12 cellular contexts compared by ENCODE assay signal in genomic region chr1:87805661-87806376, GRCh38.
DNase-seq lines count a peak whose midpoint lies in the region; ATAC-seq and TF ChIP-seq lines count a peak whose summit lies in the region.
"Had no signal": no experiment of that assay in that cellular context is flagged by ENCODE, and none has a peak within 500 bp of the region (broad histone marks: within the 10 kb centered on the region; RNA-seq: fewer than 3 reads in every experiment).

No MANE protein-coding gene starts in this region.

- POLR2A ChIA-PET in AG04450 (lab: Yijun Ruan, JAX): no interaction called here

- H3K4me1 Mint-ChIP-seq in activated T-cell treated with anti-CD3 and anti-CD28 coated beads, Interleukin-2, amount 50 U/mL, for 72 hours (ENCODE audit: low read depth): no peaks in the 10 kb centered on the region

- H3K36me3 ChIP-seq in mucosa of stomach (ENCODE audit: control insufficient read depth, insufficient read depth, low read length): no peaks in the 10 kb centered on the region
- H3K36me3 ChIP-seq: BLaER1 had no signal

- peak overlapping the region; percentile 25 for H3K4me3 ChIP-seq in AG04450 (ENCODE audit: low read depth, low read length)
- peak overlapping the region; percentile 32 for H3K4me3 ChIP-seq in coronary artery
- H3K4me3 ChIP-seq in mucosa of stomach (ENCODE audit: low read length): peak overlapping the region; percentile 0
- H3K4me3 ChIP-seq: BLaER1 had no signal

- H3K36me3 Mint-ChIP-seq in activated T-cell treated with anti-CD3 and anti-CD28 coated beads, Interleukin-2, amount 50 U/mL, for 72 hours (ENCODE audit: insufficient read depth in 2 of 2): no peaks in the 10 kb centered on the region

- no peak overlapping the region for H3K27ac Mint-ChIP-seq in activated T-cell treated with anti-CD3 and anti-CD28 coated beads, Interleukin-2, amount 50 U/mL, for 72 hours
- H3K27ac Mint-ChIP-seq: activated CD8-positive, alpha-beta T cell treated with anti-CD3 and anti-CD28 coated beads, Interleukin-2, amount 10 ng/mL, durations not matched to agents 7 days and 5 days had no signal

- DNase-seq in AG04450 (ENCODE audit: low read depth, low spot score) (peak; percentile 50), LHCN-M2 (ENCODE audit: low read depth) (peak; percentile 20), coronary artery (ENCODE audit: low spot score) (no peak), SKM-1 treated with dmso at 0.1 percent for 144 hours (lab: John Stamatoyannopoulos, UW; ENCODE audit: unreplicated experiment) (no peak), COLO829 (ENCODE audit: low spot score) (no peak)
- DNase-seq in activated T-cell treated with anti-CD3 and anti-CD28 coated beads, Interleukin-2, amount 50 U/mL, for 72 hours: no peak
- DNase-seq: activated CD8-positive, alpha-beta T cell treated with anti-CD3 and anti-CD28 coated beads, Interleukin-2, amount 10 ng/mL, durations not matched to agents 7 days and 5 days; NCI-H146; stimulated activated CD8-positive, alpha-beta memory T cell treated with anti-CD3 and anti-CD28 coated beads, Interleukin-4, amount 100 ng/mL, for 48 hours had no signal

- H3K27me3 ChIP-seq in AG04450 (ENCODE audit: control insufficient read depth, insufficient read depth, low read length) (no peaks in the 10 kb centered on the region), mucosa of stomach (ENCODE audit: control insufficient read depth, insufficient read depth, low read length) (no peaks in the 10 kb centered on the region)
- H3K27me3 ChIP-seq: BLaER1 had no signal

- TF ChIP-seq CTCF in AG04450 (IDR thresholded peaks at IDR 0.05; ENCODE audit: low read depth, low read length): no peak
- no peak for TF ChIP-seq CTCF in coronary artery (IDR thresholded peaks at IDR 0.05)

- no peak for ATAC-seq in HG03108 (IDR thresholded peaks at IDR 0.05; ENCODE audit: unreplicated experiment)
- no peak for ATAC-seq in activated T-cell treated with anti-CD3 and anti-CD28 coated beads, Interleukin-2, amount 50 U/mL, for 72 hours (replicated peaks in 1 of 2)
- ATAC-seq: activated CD8-positive, alpha-beta T cell treated with anti-CD3 and anti-CD28 coated beads, Interleukin-2, amount 10 ng/mL, durations not matched to agents 7 days and 5 days had no signal

- H3K4me3 Mint-ChIP-seq in activated T-cell treated with anti-CD3 and anti-CD28 coated beads, Interleukin-2, amount 50 U/mL, for 72 hours: no peak overlapping the region
- H3K4me3 Mint-ChIP-seq: activated CD8-positive, alpha-beta T cell treated with anti-CD3 and anti-CD28 coated beads, Interleukin-2, amount 10 ng/mL, durations not matched to agents 7 days and 5 days had no signal

- H3K27me3 Mint-ChIP-seq in activated T-cell treated with anti-CD3 and anti-CD28 coated beads, Interleukin-2, amount 50 U/mL, for 72 hours (ENCODE audit: low read depth): no peaks in the 10 kb centered on the region

- H3K27ac ChIP-seq in AG04450 (ENCODE audit: low read depth, low read length) (peak overlapping the region; percentile 86), coronary artery (no peak overlapping the region)
- H3K27ac ChIP-seq: BLaER1 had no signal

- peak overlapping the region; percentile 43 for H3K9ac ChIP-seq in mucosa of stomach (ENCODE audit: low read length)
- H3K9ac ChIP-seq: BLaER1 had no signal

- no peaks in the 10 kb centered on the region for H3K9me3 Mint-ChIP-seq in activated T-cell treated with anti-CD3 and anti-CD28 coated beads, Interleukin-2, amount 50 U/mL, for 72 hours

- no peaks in the 10 kb centered on the region for H3K9me3 ChIP-seq in AG04450 (ENCODE audit: control insufficient read depth, insufficient read depth, low read length)
- H3K9me3 ChIP-seq in mucosa of stomach (ENCODE audit: control insufficient read depth, low read length): no peaks in the 10 kb centered on the region
- H3K9me3 ChIP-seq: BLaER1 had no signal

- CTCF ChIA-PET in AG04450 (lab: Charles Lee): interaction anchor here (1.0 to 2.2 kb wide), 2 partner anchors 10 to 148 kb away, joined by 4 to 8 read pairs; no protein-coding TSS in a partner anchor

- H3K4me1 ChIP-seq in mucosa of stomach (ENCODE audit: control insufficient read depth, insufficient read depth, low read length): peaks cover 26% of the 10 kb centered on the region
- H3K4me1 ChIP-seq: BLaER1 had no signal

Comparison
In these comparisons a context has a peak if more than half of its experiments do, and no peak if none do; other contexts are left out.
1. DNase-seq: peak in AG04450 (single experiment) and LHCN-M2 (single experiment); none in coronary artery (single experiment), SKM-1 treated with dmso at 0.1 percent for 144 hours (single experiment), COLO829 (single experiment) and activated T-cell treated with anti-CD3 and anti-CD28 coated beads, Interleukin-2, amount 50 U/mL, for 72 hours (0 of 2).
2. Peak in every context shown above with its lines, with median percentiles within 50 percentile points of each other: H3K4me3 ChIP-seq.